In the genomic region with DNA sequence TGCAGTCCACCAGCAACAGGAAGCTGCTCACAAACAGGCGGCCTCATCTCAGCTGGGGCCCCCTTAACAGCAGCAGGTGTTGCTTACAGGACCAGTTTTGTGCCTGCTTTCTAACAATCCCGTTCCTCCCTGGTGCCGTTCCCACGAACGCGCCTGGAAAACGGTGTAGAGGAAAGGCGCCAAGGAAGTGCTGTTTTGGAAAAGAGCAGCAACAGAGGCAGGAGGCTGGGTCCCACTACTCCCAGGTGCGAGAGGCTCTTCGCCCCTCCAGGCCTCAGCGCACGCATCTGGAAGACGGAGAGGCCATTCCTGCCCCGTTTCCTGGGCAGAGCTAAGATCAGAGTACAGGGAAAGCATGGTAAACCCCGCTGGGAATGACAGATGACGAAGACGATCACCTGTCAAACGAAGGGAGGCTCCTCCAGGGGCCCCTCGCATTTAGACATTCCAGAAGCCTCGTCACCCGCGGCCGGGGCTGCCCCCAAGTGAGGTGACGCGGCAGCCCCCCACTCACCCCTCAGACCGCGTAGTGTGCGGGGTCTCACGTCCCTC, we compare ENCODE assay signal across 8 cellular contexts. TPM values are rescaled to one million over a fixed set of nuclear protein-coding genes. Genes with fewer than 3 reads are reported as not detected.
A peak's percentile ranks its signal among the peaks of the same experiment; 100 is the strongest.
DNase-seq lines count a peak whose midpoint lies in the region; ATAC-seq, FAIRE-seq and TF ChIP-seq lines count a peak whose summit lies in the region.

No MANE protein-coding gene starts in this region.

- H3K27ac Mint-ChIP-seq in activated B cell treated with CpG ODN at 0.5 μM for 24 hours = peak overlapping the region; percentile 87
- peak overlapping the region; percentile 79 for H3K27ac Mint-ChIP-seq in endodermal cell
- H3K27ac Mint-ChIP-seq in mesothelial cell of epicardium = peak overlapping the region; percentile 95

- peak overlapping the region; percentile 59 for H3K27ac ChIP-seq in endodermal cell (ENCODE audit: low read depth, low read length)
- peak overlapping the region; percentile 95 to 96 for H3K27ac ChIP-seq in testis

- H3K4me3 ChIP-seq in endodermal cell (ENCODE audit: low read length) (peak overlapping the region; percentile 79), testis (peak overlapping the region; percentile 83 to 87)

- FAIRE-seq in GM19239 (lab: Jason Lieb, UNC) = peak; percentile 31

- no peak for TF ChIP-seq CTCF in activated B cell treated with CpG ODN at 0.5 μM for 24 hours (IDR thresholded peaks at IDR 0.05)
- TF ChIP-seq CTCF in endodermal cell (conservative IDR thresholded peaks at IDR 0.05) = no peak
- no peak for TF ChIP-seq CTCF in mesothelial cell of epicardium (IDR thresholded peaks at IDR 0.05; ENCODE audit: unreplicated experiment)
- no peak for TF ChIP-seq CTCF in testis (IDR thresholded peaks at IDR 0.05)

- H3K36me3 Mint-ChIP-seq in activated B cell treated with CpG ODN at 0.5 μM for 24 hours (ENCODE audit: low read depth) (peaks cover 3% of the 10 kb centered on the region), endodermal cell (ENCODE audit: low read depth) (peaks cover 2% of the 10 kb centered on the region), mesothelial cell of epicardium (peaks cover 2% of the 10 kb centered on the region)

- intact Hi-C loops in activated B cell treated with CpG ODN at 0.5 μM for 24 hours (cut with micrococcal nuclease) (loop anchor here (1.0 to 10.0 kb wide), 5 partner anchors 27 to 640 kb away; partner anchors contain the start of genes HMG20A, PEAK1 and RCN2), testis (cut with DNase I; ENCODE audit: low total_unique reads) (no loop called here)

- H3K9ac ChIP-seq in endodermal cell (ENCODE audit: extremely low read depth, low read length, poor library complexity, severe bottlenecking) = peak overlapping the region; percentile 47

- WGBS in endodermal cell (ENCODE audit: insufficient coverage in 1 of 2, insufficient read length in 1 of 2), 2 experiments = 5 to 10% methylated on average over 6 to 28 of the region's 29 CpGs
- WGBS in testis, 2 donors = 1 to 3% methylated on average over 16 to 19 of the region's 29 CpGs

- CTCF ChIA-PET in activated B cell treated with CpG ODN at 0.5 μM for 24 hours (lab: Charles Lee) = interaction anchor here (0.6 to 3.3 kb wide), 6 partner anchors 117 to 214 kb away, joined by 3 to 29 read pairs (median 6); no protein-coding TSS in a partner anchor

- H3K4me1 ChIP-seq in endodermal cell (ENCODE audit: control insufficient read depth, insufficient read depth, low read length) (peaks cover 7% of the 10 kb centered on the region), testis (no peaks in the 10 kb centered on the region)

- H3K27me3 ChIP-seq in endodermal cell (ENCODE audit: control insufficient read depth, insufficient read depth, low read length, poor library complexity, severe bottlenecking) = peaks cover 49% of the 10 kb centered on the region
- H3K27me3 ChIP-seq in testis = no peaks in the 10 kb centered on the region

- H3K9me3 Mint-ChIP-seq in activated B cell treated with CpG ODN at 0.5 μM for 24 hours = no peaks in the 10 kb centered on the region
- H3K9me3 Mint-ChIP-seq in endodermal cell = peaks cover 11% of the 10 kb centered on the region
- H3K9me3 Mint-ChIP-seq in mesothelial cell of epicardium = no peaks in the 10 kb centered on the region

- DNase-seq in Ammon's horn (ENCODE audit: low spot score) (peak; percentile 47), GM19239 (ENCODE audit: insufficient read length, low spot score) (no peak), HuH-7.5 (ENCODE audit: low spot score) (peak; percentile 44), activated B cell treated with CpG ODN at 0.5 μM for 24 hours (no peak), endodermal cell (peak; percentile 82), mesothelial cell of epicardium (ENCODE audit: low spot score in 2 of 2, unreplicated experiment in 2 of 2) (peak in 1 of 2 experiments; percentile 51), testis (peak; percentile 46), DMS153 (lab: John Stamatoyannopoulos, UW) (no peak)

- H3K36me3 ChIP-seq in endodermal cell (ENCODE audit: control insufficient read depth, insufficient read depth, low read length) (no peaks in the 10 kb centered on the region), testis (ENCODE audit: low read depth, missing control alignments) (no peaks in the 10 kb centered on the region)

- TF ChIP-seq POLR2A in testis (IDR thresholded peaks at IDR 0.05) = no peak

- POLR2A ChIA-PET in activated B cell treated with CpG ODN at 0.5 μM for 24 hours (lab: Charles Lee) = interaction anchor here (2.0 to 2.9 kb wide), 2 partner anchors 27 to 91 kb away, joined by 12 to 27 read pairs; partner anchors contain the start of genes PSTPIP1 and RCN2

- H3K9me3 ChIP-seq in endodermal cell (ENCODE audit: control insufficient read depth, low read length) (peaks cover 7% of the 10 kb centered on the region), testis (no peaks in the 10 kb centered on the region)

- H3K27me3 Mint-ChIP-seq in activated B cell treated with CpG ODN at 0.5 μM for 24 hours = no peaks in the 10 kb centered on the region
- peaks cover 61% of the 10 kb centered on the region for H3K27me3 Mint-ChIP-seq in endodermal cell (ENCODE audit: insufficient read depth)
- H3K27me3 Mint-ChIP-seq in mesothelial cell of epicardium (ENCODE audit: low read depth) = no peaks in the 10 kb centered on the region

- H3K4me3 Mint-ChIP-seq in activated B cell treated with CpG ODN at 0.5 μM for 24 hours = peak overlapping the region; percentile 94
- peak overlapping the region; percentile 73 for H3K4me3 Mint-ChIP-seq in endodermal cell
- peak overlapping the region; percentile 93 for H3K4me3 Mint-ChIP-seq in mesothelial cell of epicardium

- ATAC-seq in activated B cell treated with CpG ODN at 0.5 μM for 24 hours (ENCODE audit: low read depth) = no peak

- peaks cover 44% of the 10 kb centered on the region for H3K4me1 Mint-ChIP-seq in activated B cell treated with CpG ODN at 0.5 μM for 24 hours
- peaks cover 20% of the 10 kb centered on the region for H3K4me1 Mint-ChIP-seq in endodermal cell
- H3K4me1 Mint-ChIP-seq in mesothelial cell of epicardium = peaks cover 31% of the 10 kb centered on the region

RNA-seq across cellular contexts. Expression of gene SCAPER, which starts 0.6 kb away (rescaled TPM):
- total RNA-seq in activated B cell treated with CpG ODN at 0.5 μM for 24 hours (28.9 and 38.8 TPM in 2 replicates), endodermal cell (10 to 100 TPM in 1 of 2 donors, 1 to 10 TPM in 1; 8.9 to 12.2 TPM), mesothelial cell of epicardium (33.8 to 35.9 TPM (median 34.4 TPM) in 3 replicates), testis (10 to 100 TPM; 43.7 to 54.8 TPM)
- polyA plus RNA-seq in endodermal cell (2013, experiment 1 of 2) = 18.3 TPM
- polyA plus RNA-seq in endodermal cell (2013, experiment 2 of 2) = 12.6 TPM
- 60.7 TPM for polyA plus RNA-seq in testis (ENCODE audit: insufficient read depth, low read depth, low replicate concordance)

RNA-seq across cellular contexts. Expression of gene RCN2, which starts 27.0 kb away (rescaled TPM):
- total RNA-seq in activated B cell treated with CpG ODN at 0.5 μM for 24 hours (23.8 and 25.0 TPM in 2 replicates), endodermal cell (100 to 1,000 TPM; 151 to 165 TPM), mesothelial cell of epicardium (111 to 115 TPM (median 112 TPM) in 3 replicates), testis (10 to 100 TPM; 61.1 to 78.3 TPM)
- 286 TPM for polyA plus RNA-seq in endodermal cell (2013, experiment 1 of 2)
- polyA plus RNA-seq in endodermal cell (2013, experiment 2 of 2) = 283 TPM
- 164 TPM for polyA plus RNA-seq in testis (ENCODE audit: insufficient read depth, low read depth, low replicate concordance)

Comparison
In these comparisons a context has a peak if more than half of its experiments do, and no peak if none do; other contexts are left out.
1. DNase-seq: peak in Ammon's horn (single experiment), HuH-7.5 (single experiment), endodermal cell (single experiment) and testis (single experiment); none in GM19239 (single experiment), activated B cell treated with CpG ODN at 0.5 μM for 24 hours (single experiment) and DMS153 (single experiment).
2. Peak in every context shown above with its lines, with median percentiles within 50 percentile points of each other: H3K27ac Mint-ChIP-seq and H3K4me3 Mint-ChIP-seq.